ENCODE assay signal across 15 cellular contexts in the genomic region with DNA sequence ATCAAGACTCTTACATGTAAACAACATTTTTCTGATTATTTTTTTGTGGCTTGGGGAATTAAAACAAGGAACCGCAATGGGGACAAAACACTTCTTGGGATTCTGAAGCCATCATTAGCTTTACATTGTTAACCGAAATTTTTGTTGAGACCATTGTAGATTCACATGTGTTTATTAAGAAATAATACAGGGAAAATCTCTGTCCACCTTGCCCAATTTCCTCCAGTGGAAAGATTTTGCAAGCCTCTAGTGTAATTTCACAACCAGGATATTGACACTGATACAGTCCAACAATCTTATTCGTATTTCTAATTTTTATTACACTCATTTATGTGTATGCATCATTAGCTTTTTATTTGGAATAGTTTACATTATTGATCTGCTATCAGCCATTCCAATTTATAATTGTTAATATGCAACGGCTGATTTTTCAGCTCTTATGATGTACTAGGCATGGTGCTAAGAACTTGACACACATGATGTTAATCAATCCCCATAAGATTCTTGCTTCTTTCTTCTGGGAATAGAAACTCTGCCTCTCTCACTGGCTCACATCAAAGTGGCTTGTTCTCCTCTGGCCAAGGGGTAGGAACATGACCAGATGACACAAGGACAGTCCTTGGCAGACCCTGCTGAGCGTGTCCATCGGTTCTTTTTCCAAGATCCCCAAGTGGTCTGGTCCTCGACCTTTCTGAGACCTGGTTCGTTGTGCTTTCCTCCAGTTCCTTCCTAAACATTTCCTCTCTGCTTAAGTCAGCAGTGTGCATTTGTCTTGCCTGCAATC.
"Had no signal": no experiment of that assay in that cellular context is flagged by ENCODE, and none has a peak within 500 bp of the region (broad histone marks: within the 10 kb centered on the region; RNA-seq: fewer than 3 reads in every experiment).

No MANE protein-coding gene starts in this region.

- H3K4me3 ChIP-seq: body of pancreas, heart right ventricle, thyroid gland had no signal

- H3K4me1 ChIP-seq: body of pancreas had no signal

- H3K27ac ChIP-seq: body of pancreas, thyroid gland had no signal

- H3K36me3 Mint-ChIP-seq: activated naive CD4-positive, alpha-beta T cell treated with anti-CD3 and anti-CD28 coated beads, Interleukin-2, amount 50 U/mL, for 24 hours; naive thymus-derived CD8-positive, alpha-beta T cell had no signal

- H3K27me3 Mint-ChIP-seq: activated CD8-positive, alpha-beta T cell treated with anti-CD3 and anti-CD28 coated beads for 36 hours; effector memory CD8-positive, alpha-beta T cell had no signal

- DNase-seq: activated CD4-positive, alpha-beta T cell treated with anti-CD3 and anti-CD28 coated beads for 4 hours; activated CD8-positive, alpha-beta T cell treated with anti-CD3 and anti-CD28 coated beads for 36 hours; activated effector memory CD4-positive, alpha-beta T cell treated with anti-CD3 and anti-CD28 coated beads, Interleukin-2, amount 50 U/mL, for 16 hours; activated T-cell treated with anti-CD3 and anti-CD28 coated beads, Interleukin-2, amount 50 U/mL, for 48 hours; amniotic stem cell; body of pancreas; effector memory CD8-positive, alpha-beta T cell; heart right ventricle; left colon; naive thymus-derived CD8-positive, alpha-beta T cell; thyroid gland had no signal

- H3K4me3 Mint-ChIP-seq: activated CD8-positive, alpha-beta T cell treated with anti-CD3 and anti-CD28 coated beads for 36 hours; activated naive CD4-positive, alpha-beta T cell treated with anti-CD3 and anti-CD28 coated beads, Interleukin-2, amount 50 U/mL, for 24 hours; dendritic cell treated with granulocyte-macrophage colony-stimulating factor and Interleukin-4, amounts not matched to agents 40 ng/mL and 50 ng/mL, for 4 days; effector memory CD8-positive, alpha-beta T cell; naive thymus-derived CD8-positive, alpha-beta T cell; stimulated activated effector memory CD8-positive, alpha-beta T cell treated with anti-CD3 and anti-CD28 coated beads, Interleukin-12 subunit alpha, Interleukin-12 subunit beta, amount 100 ng/mL, for 72 hours; T-helper 1 cell treated with Interleukin-12 subunit alpha and Interleukin-12 subunit beta and Interleukin-4 antibody, amounts not matched to agents 30 μg/mL and 1 μg/mL, for 36 hours had no signal

- H3K9me3 ChIP-seq: body of pancreas, heart right ventricle, thyroid gland had no signal

- H3K36me3 ChIP-seq: heart right ventricle, thyroid gland had no signal

- H3K4me1 Mint-ChIP-seq: activated naive CD4-positive, alpha-beta T cell treated with anti-CD3 and anti-CD28 coated beads, Interleukin-2, amount 50 U/mL, for 24 hours had no signal

- H3K27me3 ChIP-seq: body of pancreas, thyroid gland had no signal

- H3K27ac Mint-ChIP-seq: activated CD8-positive, alpha-beta T cell treated with anti-CD3 and anti-CD28 coated beads for 36 hours; activated naive CD4-positive, alpha-beta T cell treated with anti-CD3 and anti-CD28 coated beads, Interleukin-2, amount 50 U/mL, for 24 hours; dendritic cell treated with granulocyte-macrophage colony-stimulating factor and Interleukin-4, amounts not matched to agents 40 ng/mL and 50 ng/mL, for 4 days; effector memory CD8-positive, alpha-beta T cell; naive thymus-derived CD8-positive, alpha-beta T cell; stimulated activated effector memory CD8-positive, alpha-beta T cell treated with anti-CD3 and anti-CD28 coated beads, Interleukin-12 subunit alpha, Interleukin-12 subunit beta, amount 100 ng/mL, for 72 hours; T-helper 1 cell treated with Interleukin-12 subunit alpha and Interleukin-12 subunit beta and Interleukin-4 antibody, amounts not matched to agents 30 μg/mL and 1 μg/mL, for 36 hours had no signal
